9 cellular contexts compared by ENCODE assay signal in the genomic region with DNA sequence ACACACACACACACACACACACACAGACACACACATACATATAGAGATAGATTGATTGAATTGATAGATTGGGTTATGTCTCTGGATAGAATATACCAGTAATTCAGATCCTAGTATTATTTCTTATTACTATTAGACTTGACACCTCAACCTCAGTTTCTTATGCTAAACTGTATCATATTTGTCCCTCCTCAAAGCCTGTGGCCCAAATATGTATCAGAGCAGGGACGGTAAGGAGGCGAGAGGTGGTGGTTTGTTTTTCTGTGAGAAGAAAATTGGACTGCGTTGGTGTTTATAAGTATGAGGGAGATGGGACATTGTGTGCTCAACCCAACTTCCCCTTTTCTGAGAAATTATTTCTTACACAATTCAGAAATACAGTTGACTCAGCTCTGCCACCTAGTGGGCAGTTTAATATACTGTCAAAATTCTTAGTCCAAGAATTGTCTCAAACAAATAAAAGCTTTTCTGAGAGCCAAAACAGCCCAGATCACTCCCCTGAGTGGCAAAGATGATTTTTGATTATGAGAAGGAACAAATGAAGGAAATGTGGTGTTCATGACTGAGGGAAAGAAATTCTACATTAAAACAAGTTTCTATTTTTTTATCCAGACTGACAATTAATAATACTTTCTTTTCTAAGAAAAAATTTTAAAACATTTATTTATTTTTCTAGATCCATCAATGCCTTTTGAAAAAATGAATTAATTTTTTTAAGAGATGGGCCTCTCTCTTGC. TPM values are rescaled to one million over a fixed set of nuclear protein-coding genes. Genes with fewer than 3 reads are reported as not detected.
DNase-seq lines count a peak whose midpoint lies in the region; ATAC-seq and TF ChIP-seq lines count a peak whose summit lies in the region.
"Had no signal": no experiment of that assay in that cellular context is flagged by ENCODE, and none has a peak within 500 bp of the region (broad histone marks: within the 10 kb centered on the region; RNA-seq: fewer than 3 reads in every experiment).

No MANE protein-coding gene starts in this region.

- H3K4me1 ChIP-seq in adrenal gland (replicated peaks in 1 of 2) = peaks cover 0 to 22% of the 10 kb centered on the region in 2 donors

- intact Hi-C loops in adrenal gland (cut with DNase I) = loop anchor here in 1 of 2 donors (5.0 kb wide), 1 partner anchor 90 kb away; a partner anchor contains a TSS
- intact Hi-C loops in left cardiac atrium (cut with DNase I) = loop anchor here in 1 of 2 donors (2.0 kb wide), 1 partner anchor 30 kb away; no protein-coding TSS in a partner anchor

- WGBS in adrenal gland, 4 donors = 0% methylated on average over 3 of the region's 3 CpGs

- ATAC-seq in left cardiac atrium (peak; percentile 78 to 96), HG02610 (IDR thresholded peaks at IDR 0.05; ENCODE audit: unreplicated experiment) (no peak)

- H3K4me3 ChIP-seq in AG09309 (ENCODE audit: control insufficient read depth, low read depth, low read length) = no peak overlapping the region
- peak overlapping the region in 1 of 4 donors; percentile 46 for H3K4me3 ChIP-seq in adrenal gland
- no peak overlapping the region for H3K4me3 ChIP-seq in retinal pigment epithelial cell (ENCODE audit: low read length)

- no peaks in the 10 kb centered on the region for H3K36me3 ChIP-seq in adrenal gland (replicated peaks in 1 of 2)

- DNase-seq in AG09309 (ENCODE audit: low read depth) (peak; percentile 51), GM19240 (ENCODE audit: insufficient read length, low spot score) (peak; percentile 54), NCI-H128 (lab: John Stamatoyannopoulos, UW; ENCODE audit: unreplicated experiment) (peak; percentile 65), SKM-1 treated with dmso at 0.1 percent for 144 hours (lab: John Stamatoyannopoulos, UW; ENCODE audit: unreplicated experiment) (peak; percentile 98), adrenal gland (peak; percentile 56 to 85 (median 74)), left cardiac atrium (peak; percentile 55), retinal pigment epithelial cell (ENCODE audit: low read depth) (peak; percentile 25)

- H3K27me3 ChIP-seq in adrenal gland = no peaks in the 10 kb centered on the region

- TF ChIP-seq POLR2A in adrenal gland (IDR thresholded peaks at IDR 0.05) = peak; percentile 52 to 79

- H3K9me3 ChIP-seq in adrenal gland (replicated peaks in 1 of 3) = no peaks in the 10 kb centered on the region

- TF ChIP-seq CTCF in AG09309 (IDR thresholded peaks at IDR 0.05; ENCODE audit: control insufficient read depth, insufficient read depth, low read depth, low read length, missing control alignments) (peak; percentile 59), adrenal gland (IDR thresholded peaks at IDR 0.05) (peak; percentile 90 to 97 (median 94)), retinal pigment epithelial cell (conservative IDR thresholded peaks at IDR 0.05; ENCODE audit: low read depth, low read length) (peak; percentile 56)

- H3K27ac ChIP-seq in adrenal gland = peak overlapping the region in 3 of 5 donors; percentile 72 to 95 (median 77)

RNA-seq across cellular contexts. Expression of a gene that starts 10.8 kb away (rescaled TPM):
- 1,000 to 10,000 TPM in 4 of 8 donors, 100 to 1,000 TPM in 4; 202 to 2,069 (median 1,016) TPM for total RNA-seq in adrenal gland
- 100 to 1,000 TPM; 231 to 486 (median 342) TPM for polyA plus RNA-seq in adrenal gland
- 100 to 1,000 TPM; 602 to 909 TPM for total RNA-seq in left cardiac atrium

RNA-seq across cellular contexts. Expression of a gene that starts 14.3 kb away (rescaled TPM):
- 1 to 10 TPM in 1 of 8 donors, under 1 TPM in 4, not detected in 3; 0.11 to 1.7 (median 0.41) TPM for total RNA-seq in adrenal gland
- under 1 TPM in 2 of 3 donors, not detected in 1; 0.07 to 0.11 TPM for polyA plus RNA-seq in adrenal gland
- 10 to 100 TPM; 64.5 to 96.1 TPM for total RNA-seq in left cardiac atrium
- total RNA-seq: subcutaneous adipose tissue had no signal

RNA-seq across cellular contexts. Expression of a gene that starts 42.7 kb away (rescaled TPM):
- total RNA-seq in adrenal gland = 10 to 100 TPM; 18.4 to 35.2 (median 29.4) TPM
- 10 to 100 TPM; 36.0 to 48.7 (median 44.9) TPM for polyA plus RNA-seq in adrenal gland
- total RNA-seq in left cardiac atrium = 10 to 100 TPM; 38.4 to 45.8 TPM

RNA-seq across cellular contexts. Expression of a gene that starts 42.8 kb away (rescaled TPM):
- total RNA-seq in adrenal gland (1 to 10 TPM in 4 of 8 donors, under 1 TPM in 4; 0.24 to 2.5 (median 1.0) TPM), left cardiac atrium (1 to 10 TPM in 1 of 2 donors, under 1 TPM in 1; 0.94 to 1.8 TPM)
- 1 to 10 TPM in 2 of 3 donors, under 1 TPM in 1; 0.59 to 1.0 (median 1.0) TPM for polyA plus RNA-seq in adrenal gland

RNA-seq across cellular contexts. Expression of a gene that starts 49.4 kb away (rescaled TPM):
- 10 to 100 TPM; 31.5 to 61.2 (median 45.3) TPM for total RNA-seq in adrenal gland
- 10 to 100 TPM in 2 of 3 donors, 1 to 10 TPM in 1; 9.6 to 27.5 (median 10.4) TPM for polyA plus RNA-seq in adrenal gland
- total RNA-seq in left cardiac atrium = 10 to 100 TPM; 25.7 to 32.3 TPM

Comparison
In these comparisons a context has a peak if more than half of its experiments do, and no peak if none do; other contexts are left out.
1. DNase-seq: peak in every context shown above with its lines; median percentile 98 in SKM-1 treated with dmso at 0.1 percent for 144 hours; 74 in adrenal gland; 65 in NCI-H128; 55 in left cardiac atrium; 54 in GM19240; 51 in AG09309; 25 in retinal pigment epithelial cell.
2. RNA of a gene that starts 14.3 kb away (total RNA-seq): 64.5 to 96.1 TPM in left cardiac atrium; 0.11 to 1.7 TPM in adrenal gland; every median in the first group is over 10 times any median in the second.
3. Peak in every context shown above with its lines, with median percentiles within 50 percentile points of each other: CTCF ChIP-seq.